ENCODE assay signal across 1 cellular context in the genomic region with DNA sequence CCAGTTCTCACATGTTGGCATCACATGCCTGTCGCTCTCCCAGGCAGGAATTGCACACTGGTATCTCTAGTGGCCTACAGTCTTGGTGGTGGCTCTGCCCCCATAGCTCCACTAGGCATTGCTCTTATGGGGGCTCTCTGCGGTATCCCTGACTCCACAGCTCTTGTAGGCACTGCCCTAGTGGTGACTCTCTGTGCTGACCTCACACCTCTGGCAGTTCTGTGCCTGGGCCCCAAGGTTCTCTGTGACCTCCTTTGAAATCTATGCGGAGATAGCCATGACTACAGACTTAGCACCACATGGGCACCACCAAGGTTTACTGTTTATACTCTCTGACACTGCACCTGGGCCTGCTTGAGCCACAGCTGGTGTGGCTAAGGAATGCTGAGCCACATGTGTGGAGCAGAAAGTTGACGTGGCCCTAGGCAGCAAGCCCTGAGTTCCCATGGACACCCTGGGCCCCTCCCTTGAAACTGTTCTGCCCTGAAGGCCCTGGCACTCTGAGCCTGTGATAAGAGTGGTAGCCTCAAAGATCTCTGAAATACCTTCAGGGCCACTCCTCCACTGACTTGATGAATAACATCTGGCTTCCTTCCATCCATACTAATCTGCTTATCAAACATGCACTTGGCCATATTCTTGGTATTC.
TF ChIP-seq lines count a peak whose summit lies in the region.

No MANE protein-coding gene starts in this region.

TF ChIP-seq in H1, 55 proteins besides CTCF, POLR2A, EP300 and RAD21 (continued from another document):
- TF ChIP-seq YY1 (IDR thresholded peaks at IDR 0.05; ENCODE audit: low read depth, low read length) = no peak
- TF ChIP-seq TAF1 (IDR thresholded peaks at IDR 0.05; ENCODE audit: low read depth, low read length) = no peak
TF ChIP-seq in H1: peak in this region for 0.
